8 cellular contexts compared by ENCODE assay signal in genomic region chr10:112030431-112030830, GRCh38.
"Had no signal": no experiment of that assay in that cellular context is flagged by ENCODE, and none has a peak within 500 bp of the region (broad histone marks: within the 10 kb centered on the region; RNA-seq: fewer than 3 reads in every experiment).

No MANE protein-coding gene starts in this region.

- FAIRE-seq: G401.6, GM12878, GM12891, GM12892, GM18507, GM19239 had no signal

- ATAC-seq: GM12878 had no signal

- H3K4me3 ChIP-seq: GM12878 had no signal

- DNase-seq: GDM1, GF-D8 had no signal
